ENCODE assay signal across 8 cellular contexts in genomic region chr2:9984217-9984739, GRCh38. TPM values are rescaled to one million over a fixed set of nuclear protein-coding genes. Genes with fewer than 3 reads are reported as not detected.
A peak's percentile ranks its signal among the peaks of the same experiment; 100 is the strongest.
DNase-seq lines count a peak whose midpoint lies in the region; ATAC-seq, FAIRE-seq and TF ChIP-seq lines count a peak whose summit lies in the region.

No MANE protein-coding gene starts in this region.

- no peak for FAIRE-seq in astrocyte (lab: Jason Lieb, UNC)

- H3K27me3 ChIP-seq in BJ (ENCODE audit: control insufficient read depth, insufficient read depth, low read length) (no peaks in the 10 kb centered on the region), astrocyte (ENCODE audit: insufficient read depth, low read length) (no peaks in the 10 kb centered on the region), sigmoid colon (no peaks in the 10 kb centered on the region)

- peak; percentile 64 for TF ChIP-seq CTCF in BJ (IDR thresholded peaks at IDR 0.05; ENCODE audit: insufficient read depth, low read depth, low read length)
- peak; percentile 66 for TF ChIP-seq CTCF in GM13977 (IDR thresholded peaks at IDR 0.05; ENCODE audit: extremely low read depth, insufficient read depth, missing control alignments)
- peak; percentile 70 for TF ChIP-seq CTCF in astrocyte (IDR thresholded peaks at IDR 0.05; ENCODE audit: insufficient read depth, low read depth, low read length)
- TF ChIP-seq CTCF in sigmoid colon (IDR thresholded peaks at IDR 0.05): peak; percentile 69 to 85 (median 74)

- TF ChIP-seq EP300 in sigmoid colon (IDR thresholded peaks at IDR 0.05): no peak

- H3K27me3 Mint-ChIP-seq in astrocyte (ENCODE audit: low read depth, unreplicated experiment): no peaks in the 10 kb centered on the region

- peaks cover 20% of the 10 kb centered on the region for H3K4me1 Mint-ChIP-seq in astrocyte (ENCODE audit: low read depth, unreplicated experiment)

- peaks cover 31% of the 10 kb centered on the region for H3K4me1 ChIP-seq in astrocyte (ENCODE audit: insufficient read depth, low read length)
- H3K4me1 ChIP-seq in sigmoid colon: peaks cover 0 to 31% (median 26%) of the 10 kb centered on the region in 4 donors

- no peak for ATAC-seq in HG03135 (IDR thresholded peaks at IDR 0.05; ENCODE audit: unreplicated experiment)

- H3K9me3 Mint-ChIP-seq in astrocyte (ENCODE audit: unreplicated experiment): no peaks in the 10 kb centered on the region

- H2AFZ ChIP-seq in astrocyte (ENCODE audit: low read depth, low read length): no peak overlapping the region

- no peak overlapping the region for H3K4me3 Mint-ChIP-seq in astrocyte (ENCODE audit: unreplicated experiment)

- intact Hi-C loops in sigmoid colon (cut with DNase I): loop anchor here (2.0 kb wide), 2 partner anchors 53 to 61 kb away; no protein-coding TSS in a partner anchor

- H3K36me3 ChIP-seq in BJ (ENCODE audit: control insufficient read depth, insufficient read depth, low read length) (no peaks in the 10 kb centered on the region), astrocyte (ENCODE audit: insufficient read depth, low read length) (no peaks in the 10 kb centered on the region), sigmoid colon (no peaks in the 10 kb centered on the region)

- 32 to 38% methylated on average over 7 of the region's 7 CpGs for WGBS in sigmoid colon, 2 donors

- no peaks in the 10 kb centered on the region for H3K36me3 Mint-ChIP-seq in astrocyte (ENCODE audit: low read depth, unreplicated experiment)

- H3K4me3 ChIP-seq in BJ (ENCODE audit: low read depth, low read length) (no peak overlapping the region), astrocyte (ENCODE audit: insufficient read depth, low read depth, low read length) (no peak overlapping the region), sigmoid colon (no peak overlapping the region)

- H3K79me2 ChIP-seq in astrocyte (ENCODE audit: insufficient read depth, low read length): no peaks in the 10 kb centered on the region

- in situ Hi-C loops in GM13977 (cut with MboI; ENCODE audit: low pct_unique_long_range_greater_than_20kb, low sequenced_read_pairs, unreplicated experiment): no loop called here

- H4K20me1 ChIP-seq in astrocyte (ENCODE audit: insufficient read depth, low read length): no peaks in the 10 kb centered on the region

- POLR2A ChIA-PET in BJ (lab: Charles Lee): interaction anchor here (0.6 kb wide), 1 partner anchor 148 kb away, joined by 5 read pairs; no protein-coding TSS in a partner anchor

- DNase-seq in BJ (ENCODE audit: low read depth) (no peak), GM13977 (ENCODE audit: low spot score) (peak; percentile 72), NCI-H446 treated with DMSO at 0.1 percent for 48 hours (lab: John Stamatoyannopoulos, UW) (peak; percentile 16), astrocyte (ENCODE audit: low read depth) (peak; percentile 32), hepatic stellate cell (ENCODE audit: low spot score) (peak; percentile 59), sigmoid colon (no peak), mucosa of gallbladder (ENCODE audit: low spot score) (no peak)

- H3K9me3 ChIP-seq in astrocyte (ENCODE audit: insufficient read depth, low read depth, low read length): no peaks in the 10 kb centered on the region
- no peaks in the 10 kb centered on the region for H3K9me3 ChIP-seq in sigmoid colon

- peak overlapping the region; percentile 58 for H3K27ac Mint-ChIP-seq in astrocyte (ENCODE audit: unreplicated experiment)

- CTCF ChIA-PET in BJ (lab: Yijun Ruan, JAX): interaction anchor here (0.7 to 4.6 kb wide), 31 partner anchors 9 to 327 kb away, joined by 3 to 44 read pairs (median 5); partner anchors contain the start of genes KLF11 and TAF1B

- H3K27ac ChIP-seq in astrocyte (ENCODE audit: low read depth, low read length) (peak overlapping the region; percentile 26), sigmoid colon (peak overlapping the region; percentile 31 to 81 (median 72))

- peak overlapping the region; percentile 46 for H3K4me2 ChIP-seq in astrocyte (ENCODE audit: low read length)

- TF ChIP-seq POLR2A in sigmoid colon (IDR thresholded peaks at IDR 0.05): no peak

- H3K9ac ChIP-seq in astrocyte (ENCODE audit: low read length): no peak overlapping the region

RNA-seq across cellular contexts. Expression of gene GRHL1, which starts 32.8 kb away (rescaled TPM):
- polyA plus RNA-seq in BJ (2011; rRNA removed): 1.7 TPM in 2 replicates
- polyA minus RNA-seq in BJ (2011; rRNA and poly(A)+ RNA removed): 2.4 and 2.8 TPM in 2 replicates
- 2.5 and 4.1 TPM in 2 replicates for total RNA-seq in astrocyte
- total RNA-seq in sigmoid colon: 1 to 10 TPM; 1.4 to 4.2 (median 2.5) TPM
- under 1 TPM; under 0.01 to 0.55 (median 0.46) TPM for polyA plus RNA-seq in sigmoid colon
- total RNA-seq in mucosa of gallbladder: 7.2 TPM

RNA-seq across cellular contexts. Expression of gene KLF11, which starts 59.1 kb away (rescaled TPM):
- polyA plus RNA-seq in BJ (2011; rRNA removed) (16.7 and 21.7 TPM in 2 replicates), sigmoid colon (1 to 10 TPM; 3.9 to 7.2 (median 5.8) TPM)
- 12.8 and 16.4 TPM in 2 replicates for polyA minus RNA-seq in BJ (2011; rRNA and poly(A)+ RNA removed)
- total RNA-seq in astrocyte (9.6 and 9.8 TPM in 2 replicates), sigmoid colon (10 to 100 TPM; 18.5 to 41.3 (median 29.7) TPM), mucosa of gallbladder (22.8 TPM)

Comparison
In these comparisons a context has a peak if more than half of its experiments do, and no peak if none do; other contexts are left out.
1. DNase-seq: peak in GM13977 (single experiment), NCI-H446 treated with DMSO at 0.1 percent for 48 hours (single experiment), astrocyte (single experiment) and hepatic stellate cell (single experiment); none in BJ (single experiment), sigmoid colon (single experiment) and mucosa of gallbladder (single experiment).
2. Peak in every context shown above with its lines, with median percentiles within 50 percentile points of each other: CTCF ChIP-seq.